ENCODE assay signal across 1 cellular context in the genomic region with DNA sequence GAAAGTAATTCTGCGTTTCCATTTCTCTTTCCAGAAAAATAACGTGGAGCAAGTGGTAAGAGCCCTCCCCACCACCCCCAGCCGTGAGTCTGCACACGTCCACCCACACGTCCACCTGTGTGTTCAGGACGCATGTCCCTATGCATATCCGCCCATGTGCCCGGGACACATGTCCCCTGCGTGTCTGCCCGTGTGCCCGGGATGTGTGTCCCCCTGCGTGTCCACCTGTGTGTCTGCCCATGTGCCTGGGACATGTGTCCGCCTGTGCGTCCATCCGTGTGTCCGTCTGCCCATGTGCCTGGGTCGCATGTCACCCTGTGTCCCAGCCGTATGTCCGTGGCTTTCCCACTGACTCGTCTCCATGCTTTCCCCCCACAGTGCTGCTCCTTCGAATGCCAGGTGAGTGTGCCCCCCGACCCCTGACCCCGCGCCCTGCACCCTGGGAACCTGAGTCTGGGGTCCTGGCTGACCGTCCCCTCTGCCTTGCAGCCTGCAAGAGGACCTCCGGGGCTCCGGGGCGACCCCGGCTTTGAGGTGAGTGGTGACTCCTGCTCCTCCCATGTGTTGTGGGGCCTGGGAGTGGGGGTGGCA.
TF ChIP-seq lines count a peak whose summit lies in the region.

No MANE protein-coding gene starts in this region.

TF ChIP-seq in HEK293, 187 proteins besides CTCF, POLR2A, EP300 and RAD21 (continued from another document):
- TF ChIP-seq ZBTB11 (tag by site-specific recombination; conservative IDR thresholded peaks at IDR 0.05; ENCODE audit: low read depth) (no peak), TSHZ1 (tag by site-specific recombination; IDR thresholded peaks at IDR 0.05; ENCODE audit: borderline replicate concordance) (no peak), ZNF157 (tag by site-specific recombination; IDR thresholded peaks at IDR 0.05) (no peak), ZNF24 (tag by site-specific recombination; IDR thresholded peaks at IDR 0.05) (no peak), KLF10 (tag by site-specific recombination; IDR thresholded peaks at IDR 0.05) (no peak), YY1 (tag by site-specific recombination; IDR thresholded peaks at IDR 0.05) (no peak), EGR2 (tag by site-specific recombination; IDR thresholded peaks at IDR 0.05; ENCODE audit: low read depth) (no peak), ZNF449 (tag by site-specific recombination; IDR thresholded peaks at IDR 0.05) (no peak), ZNF629 (tag by site-specific recombination; IDR thresholded peaks at IDR 0.05) (no peak), ZNF785 (tag by site-specific recombination; IDR thresholded peaks at IDR 0.05) (no peak), ZNF621 (tag by site-specific recombination; IDR thresholded peaks at IDR 0.05) (no peak), ZBTB7A (tag by site-specific recombination; IDR thresholded peaks at IDR 0.05; ENCODE audit: low read depth) (0 out of 2 replicates have a peak, but pooled peaks have one; percentile 30), GFI1B (tag by site-specific recombination; IDR thresholded peaks at IDR 0.05) (no peak), ZBTB10 (tag by site-specific recombination; IDR thresholded peaks at IDR 0.05) (0 out of 2 replicates have a peak, but pooled peaks have one; percentile 35), ZBTB21 (tag by site-specific recombination; IDR thresholded peaks at IDR 0.05) (no peak), ZNF558 (tag by site-specific recombination; IDR thresholded peaks at IDR 0.05) (no peak), ZNF555 (tag by site-specific recombination; conservative IDR thresholded peaks at IDR 0.05) (no peak), BCL11B (tag by site-specific recombination; IDR thresholded peaks at IDR 0.05; ENCODE audit: low read depth) (peak; percentile 90), ZNF837 (tag by site-specific recombination; IDR thresholded peaks at IDR 0.05) (no peak), ZNF280C (tag by site-specific recombination; IDR thresholded peaks at IDR 0.05) (no peak)
